Comparison of ENCODE assay signal across 8 cellular contexts in the genomic region with DNA sequence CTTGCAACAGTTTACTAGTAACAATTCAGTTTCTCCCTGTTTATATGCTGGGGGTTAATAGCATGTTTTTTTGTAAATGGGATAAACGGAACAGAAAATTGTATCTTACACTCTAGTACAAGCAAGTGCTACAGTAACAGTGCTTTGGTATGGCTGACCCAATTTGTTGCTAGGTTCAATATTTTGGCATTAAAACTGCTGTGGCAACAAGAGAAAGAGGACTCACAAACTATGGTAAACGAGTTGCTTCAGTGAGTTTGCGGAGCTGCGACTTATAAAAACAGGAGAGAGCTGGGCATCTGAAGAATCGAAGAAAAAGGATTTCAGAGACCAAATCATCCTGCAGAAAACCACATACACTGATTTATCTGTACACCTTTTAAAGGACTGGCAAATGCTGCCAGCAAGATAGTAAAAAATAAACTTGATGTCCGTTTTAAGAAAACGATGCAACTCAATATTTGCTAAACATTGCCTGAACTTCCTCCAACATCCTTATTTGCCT. TPM values are rescaled to one million over a fixed set of nuclear protein-coding genes. Genes with fewer than 3 reads are reported as not detected.
DNase-seq lines count a peak whose midpoint lies in the region; ATAC-seq, FAIRE-seq and TF ChIP-seq lines count a peak whose summit lies in the region.

No MANE protein-coding gene starts in this region.

- H3K4me1 ChIP-seq in prostate gland (replicated peaks), result no peaks in the 10 kb centered on the region

- H3K9me3 ChIP-seq in prostate gland, result no peaks in the 10 kb centered on the region

- peaks cover 43% of the 10 kb centered on the region for H3K4me1 Mint-ChIP-seq in T-helper 2 cell treated with Interferon-gamma antibody and Interleukin-4, amounts not matched to agents 5 μg/mL and 100 μg/mL, for 36 hours (ENCODE audit: low read depth)

- no peak for TF ChIP-seq CTCF in fibroblast of pulmonary artery (IDR thresholded peaks at IDR 0.05; ENCODE audit: low read length, missing control alignments)
- TF ChIP-seq CTCF in prostate gland (IDR thresholded peaks at IDR 0.05), result no peak

- FAIRE-seq in H54 (lab: Jason Lieb, UNC), result no peak

- H3K4me3 ChIP-seq in fibroblast of pulmonary artery (replicated peaks; ENCODE audit: low read depth, low read length) (peak overlapping the region; percentile 84), prostate gland (peak overlapping the region; percentile 83 to 86)

- peaks cover 32% of the 10 kb centered on the region for H3K36me3 Mint-ChIP-seq in T-helper 2 cell treated with Interferon-gamma antibody and Interleukin-4, amounts not matched to agents 5 μg/mL and 100 μg/mL, for 36 hours (ENCODE audit: low read depth)

- DNase-seq in H54 (ENCODE audit: insufficient read length, low spot score), result peak; percentile 31
- DNase-seq in T-helper 2 cell treated with Interferon-gamma antibody and Interleukin-4, amounts not matched to agents 5 μg/mL and 100 μg/mL, for 36 hours (ENCODE audit: low spot score), result no peak
- DNase-seq in fibroblast of pulmonary artery (ENCODE audit: low read depth), result peak; percentile 58
- peak; percentile 44 for DNase-seq in prostate gland (ENCODE audit: low spot score)
- DNase-seq in OCI-M1 (lab: John Stamatoyannopoulos, UW), result no peak
- no peak for DNase-seq in DMS79 treated with DMSO at 0.1 percent for 48 hours (lab: John Stamatoyannopoulos, UW)

- H3K27ac Mint-ChIP-seq in T-helper 2 cell treated with Interferon-gamma antibody and Interleukin-4, amounts not matched to agents 5 μg/mL and 100 μg/mL, for 36 hours, result peak overlapping the region; percentile 92

- no peaks in the 10 kb centered on the region for H3K27me3 Mint-ChIP-seq in T-helper 2 cell treated with Interferon-gamma antibody and Interleukin-4, amounts not matched to agents 5 μg/mL and 100 μg/mL, for 36 hours (ENCODE audit: low read depth)

- 6% methylated on average over 7 of the region's 7 CpGs for WGBS in prostate gland

- peak overlapping the region; percentile 90 to 94 for H3K27ac ChIP-seq in prostate gland

- no peaks in the 10 kb centered on the region for H3K9me3 Mint-ChIP-seq in T-helper 2 cell treated with Interferon-gamma antibody and Interleukin-4, amounts not matched to agents 5 μg/mL and 100 μg/mL, for 36 hours

- TF ChIP-seq POLR2A in H54 (IDR thresholded peaks at IDR 0.05; ENCODE audit: low read depth, low read length) (no peak), prostate gland (IDR thresholded peaks at IDR 0.05) (no peak)

- H3K4me3 Mint-ChIP-seq in T-helper 2 cell treated with Interferon-gamma antibody and Interleukin-4, amounts not matched to agents 5 μg/mL and 100 μg/mL, for 36 hours, result peak overlapping the region; percentile 98

- no peaks in the 10 kb centered on the region for H3K27me3 ChIP-seq in prostate gland (replicated peaks; ENCODE audit: insufficient read depth)

- ATAC-seq in GM18868 (IDR thresholded peaks at IDR 0.05; ENCODE audit: unreplicated experiment), result no peak
- ATAC-seq in GM21723 (IDR thresholded peaks at IDR 0.05; ENCODE audit: unreplicated experiment), result no peak

- intact Hi-C loops in prostate gland (cut with DNase I), result loop anchor here (10.0 kb wide), 1 partner anchor 408 kb away; no protein-coding TSS in a partner anchor

- no peaks in the 10 kb centered on the region for H3K36me3 ChIP-seq in prostate gland

RNA-seq across cellular contexts. Expression of gene GLUD1, which starts 2.2 kb away (rescaled TPM):
- total RNA-seq in prostate gland, result 100 to 1,000 TPM; 154 to 437 TPM

RNA-seq across cellular contexts. Expression of gene SHLD2, which starts 2.6 kb away (rescaled TPM):
- total RNA-seq in prostate gland, result 10 to 100 TPM; 25.2 to 43.5 TPM

Comparison
In these comparisons a context has a peak if more than half of its experiments do, and no peak if none do; other contexts are left out.
1. DNase-seq: peak in H54 (single experiment), fibroblast of pulmonary artery (single experiment) and prostate gland (single experiment); none in T-helper 2 cell treated with Interferon-gamma antibody and Interleukin-4, amounts not matched to agents 5 μg/mL and 100 μg/mL, for 36 hours (single experiment), OCI-M1 (single experiment) and DMS79 treated with DMSO at 0.1 percent for 48 hours (single experiment).